ENCODE assay signal across 15 cellular contexts in the genomic region with DNA sequence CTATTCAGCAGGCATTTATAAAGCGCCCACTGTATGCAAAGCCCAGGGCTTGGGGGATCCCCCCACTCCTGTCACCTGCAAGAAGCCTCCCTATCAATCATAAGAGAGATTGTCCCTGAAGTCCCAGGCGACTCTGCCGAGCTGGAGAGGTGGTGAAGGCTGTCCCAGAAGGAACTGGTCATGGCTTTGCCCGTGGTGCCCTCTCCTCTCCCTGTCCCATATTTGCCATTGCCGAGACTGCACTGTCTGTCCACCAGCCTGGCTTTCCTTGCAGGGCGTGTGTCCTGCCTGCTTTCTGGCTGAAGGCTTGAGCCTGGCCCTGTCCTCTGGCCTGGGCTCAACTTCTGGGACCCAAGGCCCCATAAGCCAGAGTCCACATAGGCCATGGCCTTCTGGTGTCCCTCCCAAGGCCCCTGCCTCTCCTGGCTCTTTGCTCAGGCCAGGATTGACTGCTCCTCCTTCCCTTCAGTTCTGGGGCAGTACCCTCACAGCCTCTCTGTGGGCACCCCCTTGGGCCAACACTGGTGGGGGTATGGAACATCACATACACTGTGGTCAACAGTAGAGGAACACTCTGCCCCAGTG. TPM values are rescaled to one million over a fixed set of nuclear protein-coding genes. Genes with fewer than 3 reads are reported as not detected.
DNase-seq lines count a peak whose midpoint lies in the region; ATAC-seq, FAIRE-seq and TF ChIP-seq lines count a peak whose summit lies in the region.
"Had no signal": no experiment of that assay in that cellular context is flagged by ENCODE, and none has a peak within 500 bp of the region (broad histone marks: within the 10 kb centered on the region; RNA-seq: fewer than 3 reads in every experiment).

No MANE protein-coding gene starts in this region.

- in situ Hi-C loops in HepG2 (cut with HindIII; ENCODE audit: extremely low pct_ligation_motif_present, low pct_unique_long_range_greater_than_20kb): loop anchor here (5.0 to 10.0 kb wide), 2 partner anchors 66 to 91 kb away; a partner anchor contains a TSS

- no peaks in the 10 kb centered on the region for H3K9me3 Mint-ChIP-seq in activated T-cell treated with anti-CD3 and anti-CD28 coated beads, Interleukin-2, amount 50 U/mL, for 4 hours
- H3K9me3 Mint-ChIP-seq in stimulated activated naive B cell treated with anti-CD40 and anti-IgM and Interleukin-4, amounts not matched to agents 10 μg/mL and 1 μg/mL and 100 μg/mL, for 72 hours: no peaks in the 10 kb centered on the region
- peaks cover 8% of the 10 kb centered on the region for H3K9me3 Mint-ChIP-seq in glutamatergic neuron (ENCODE audit: unreplicated experiment)

- no peak for TF ChIP-seq EP300 in HepG2 (IDR thresholded peaks at IDR 0.05; ENCODE audit: low read depth in 2 of 2, low read length in 2 of 2)
- TF ChIP-seq EP300 in HepG2 (CRISPR knock-in tag; IDR thresholded peaks at IDR 0.05; ENCODE audit: borderline replicate concordance): no peak

- no peak overlapping the region for H2AFZ ChIP-seq in OCI-LY3 (ENCODE audit: low read depth, low read length)
- no peak overlapping the region for H2AFZ ChIP-seq in HepG2 (ENCODE audit: low read length)

- no peak for FAIRE-seq in HepG2 (lab: Jason Lieb, UNC)
- FAIRE-seq: kidney, pancreas had no signal

- H3K36me3 Mint-ChIP-seq in activated T-cell treated with anti-CD3 and anti-CD28 coated beads, Interleukin-2, amount 50 U/mL, for 4 hours (ENCODE audit: insufficient read depth): no peaks in the 10 kb centered on the region
- no peaks in the 10 kb centered on the region for H3K36me3 Mint-ChIP-seq in stimulated activated naive B cell treated with anti-CD40 and anti-IgM and Interleukin-4, amounts not matched to agents 10 μg/mL and 1 μg/mL and 100 μg/mL, for 72 hours
- no peaks in the 10 kb centered on the region for H3K36me3 Mint-ChIP-seq in glutamatergic neuron (ENCODE audit: unreplicated experiment)

- H3K36me3 ChIP-seq in OCI-LY3 (replicated peaks; ENCODE audit: low read depth, low read length): no peaks in the 10 kb centered on the region
- no peaks in the 10 kb centered on the region for H3K36me3 ChIP-seq in HepG2 (replicated peaks in 1 of 2; ENCODE audit: control insufficient read depth in 1 of 2, insufficient read depth in 2 of 2, low read length in 2 of 2)
- H3K36me3 ChIP-seq: breast epithelium, pancreas, stomach had no signal

- H3K4me3 Mint-ChIP-seq in activated T-cell treated with anti-CD3 and anti-CD28 coated beads, Interleukin-2, amount 50 U/mL, for 4 hours: peak overlapping the region; percentile 78
- H3K4me3 Mint-ChIP-seq in stimulated activated naive B cell treated with anti-CD40 and anti-IgM and Interleukin-4, amounts not matched to agents 10 μg/mL and 1 μg/mL and 100 μg/mL, for 72 hours: peak overlapping the region; percentile 13 to 53
- no peak overlapping the region for H3K4me3 Mint-ChIP-seq in glutamatergic neuron (ENCODE audit: unreplicated experiment)

- TF ChIP-seq CTCF in OCI-LY3 (IDR thresholded peaks at IDR 0.05; ENCODE audit: low read depth, low read length) (no peak), HepG2 (CRISPR knock-in tag; IDR thresholded peaks at IDR 0.05) (no peak), GM20000 (IDR thresholded peaks at IDR 0.05; ENCODE audit: extremely low read depth, missing control alignments) (no peak), glutamatergic neuron (IDR thresholded peaks at IDR 0.05; ENCODE audit: partially characterized antibody, unreplicated experiment) (no peak)

- H3K27ac Mint-ChIP-seq in stimulated activated naive B cell treated with anti-CD40 and anti-IgM and Interleukin-4, amounts not matched to agents 10 μg/mL and 1 μg/mL and 100 μg/mL, for 72 hours: no peak overlapping the region
- no peak overlapping the region for H3K27ac Mint-ChIP-seq in glutamatergic neuron (ENCODE audit: unreplicated experiment)

- H3K4me2 ChIP-seq in OCI-LY3 (ENCODE audit: low read length) (peak overlapping the region; percentile 57), HepG2 (ENCODE audit: low read depth, low read length) (no peak overlapping the region; the same call in 1 of the 2 replicates)

- CTCF ChIA-PET in HepG2 (lab: Yijun Ruan, JAX; ENCODE audit: low intra/inter-chr PET ratio, low total read pairs): interaction anchor here (1.9 to 2.2 kb wide), 2 partner anchors 40 to 65 kb away, joined by 5 to 7 read pairs; no protein-coding TSS in a partner anchor

- H3K4me1 Mint-ChIP-seq in activated T-cell treated with anti-CD3 and anti-CD28 coated beads, Interleukin-2, amount 50 U/mL, for 4 hours (ENCODE audit: low read depth): peaks cover 23% of the 10 kb centered on the region
- peaks cover 26 to 37% of the 10 kb centered on the region in 2 donors for H3K4me1 Mint-ChIP-seq in stimulated activated naive B cell treated with anti-CD40 and anti-IgM and Interleukin-4, amounts not matched to agents 10 μg/mL and 1 μg/mL and 100 μg/mL, for 72 hours
- H3K4me1 Mint-ChIP-seq in glutamatergic neuron (ENCODE audit: low read depth, unreplicated experiment): no peaks in the 10 kb centered on the region

- no peaks in the 10 kb centered on the region for H3K79me2 ChIP-seq in OCI-LY3 (ENCODE audit: low read length)
- H3K79me2 ChIP-seq in HepG2 (ENCODE audit: insufficient read depth, low read length): no peaks in the 10 kb centered on the region

- intact Hi-C loops in HepG2 (cut with micrococcal nuclease; ENCODE audit: unreplicated experiment): loop anchor here (5.0 kb wide), 1 partner anchor 41 kb away; no protein-coding TSS in a partner anchor

- no peak for ATAC-seq in activated T-cell treated with anti-CD3 and anti-CD28 coated beads, Interleukin-2, amount 50 U/mL, for 4 hours
- ATAC-seq in HepG2: no peak
- ATAC-seq in stimulated activated naive B cell treated with anti-CD40 and anti-IgM and Interleukin-4, amounts not matched to agents 10 μg/mL and 1 μg/mL and 100 μg/mL, for 72 hours (replicated peaks): no peak

- H4K20me1 ChIP-seq in OCI-LY3 (ENCODE audit: insufficient read depth, low read length) (no peaks in the 10 kb centered on the region), HepG2 (ENCODE audit: insufficient read depth, low read length) (0 out of 2 replicates have a peak, but pooled peaks cover 3% of the 10 kb centered on the region)

- peaks cover 47% of the 10 kb centered on the region for H3K27me3 ChIP-seq in OCI-LY3 (ENCODE audit: low read depth, low read length)
- peaks cover 14 to 73% of the 10 kb centered on the region in 2 experiments for H3K27me3 ChIP-seq in HepG2 (ENCODE audit: control insufficient read depth in 1 of 2, insufficient read depth in 2 of 2, low read length in 2 of 2)
- H3K27me3 ChIP-seq: pancreas had no signal

- peaks cover 24% of the 10 kb centered on the region for H3K4me1 ChIP-seq in OCI-LY3 (ENCODE audit: low read length)
- H3K4me1 ChIP-seq in HepG2 (ENCODE audit: insufficient read depth, low read length): peaks cover 37% of the 10 kb centered on the region
- H3K4me1 ChIP-seq: breast epithelium had no signal

- H3K4me3 ChIP-seq in OCI-LY3 (ENCODE audit: low read length) (no peak overlapping the region), HepG2 (replicated peaks in 1 of 3; ENCODE audit: insufficient read depth in 1 of 3, low read depth in 2 of 3, low read length in 3 of 3) (no peak overlapping the region)

- TSS peak; percentile 35 for BruUV-seq in HepG2 (replicated peaks; lab: Mats Ljungman, UMichigan)

- no peaks in the 10 kb centered on the region for H3K9me3 ChIP-seq in OCI-LY3 (ENCODE audit: insufficient read depth, low read length)
- H3K9me3 ChIP-seq in HepG2 (ENCODE audit: low read length): no peaks in the 10 kb centered on the region
- H3K9me3 ChIP-seq: breast epithelium, pancreas, stomach had no signal

- no peak overlapping the region for H3K9ac ChIP-seq in OCI-LY3 (ENCODE audit: low read length)
- H3K9ac ChIP-seq in HepG2 (ENCODE audit: insufficient read depth, low read depth, low read length): no peak overlapping the region

- TF ChIP-seq RAD21 in HepG2 (CRISPR knock-in tag; IDR thresholded peaks at IDR 0.05): no peak

- WGBS in HepG2 (ENCODE audit: low lambda C conversion rate): 29% methylated on average over 5 of the region's 6 CpGs

- POLR2A ChIA-PET in HepG2 (lab: Yijun Ruan, JAX): interaction anchor here (1.0 to 1.5 kb wide), 3 partner anchors 9 to 101 kb away, joined by 3 to 5 read pairs (median 3); a partner anchor contains a TSS

- H3K27ac ChIP-seq in OCI-LY3 (ENCODE audit: low read length) (no peak overlapping the region), HepG2 (ENCODE audit: extremely low read length, insufficient read depth, low read length) (no peak overlapping the region)
- H3K27ac ChIP-seq: pancreas, skin epidermis, stomach had no signal

- no peak for DNase-seq in activated T-cell treated with anti-CD3 and anti-CD28 coated beads, Interleukin-2, amount 50 U/mL, for 4 hours
- DNase-seq in activated T-cell treated with anti-CD3 and anti-CD28 coated beads for 4 hours (no peak), HepG2 (ENCODE audit: low spot score) (no peak), NCI-H2196 treated with DMSO at 0.1 percent for 48 hours (lab: John Stamatoyannopoulos, UW; ENCODE audit: unreplicated experiment) (no peak), GM20000 (ENCODE audit: low spot score) (no peak), glutamatergic neuron (no peak)
- DNase-seq in stimulated activated naive B cell treated with anti-CD40 and anti-IgM and Interleukin-4, amounts not matched to agents 10 μg/mL and 1 μg/mL and 100 μg/mL, for 72 hours: no peak
- DNase-seq: activated gamma-delta T cell, DMS153, stomach had no signal

- no peak for TF ChIP-seq POLR2A in HepG2 (IDR thresholded peaks at IDR 0.05; ENCODE audit: insufficient read depth in 1 of 2, low read depth in 2 of 2, low read length in 2 of 2)

- peaks cover 29% of the 10 kb centered on the region for H3K27me3 Mint-ChIP-seq in activated T-cell treated with anti-CD3 and anti-CD28 coated beads, Interleukin-2, amount 50 U/mL, for 4 hours (ENCODE audit: low read depth)
- H3K27me3 Mint-ChIP-seq in stimulated activated naive B cell treated with anti-CD40 and anti-IgM and Interleukin-4, amounts not matched to agents 10 μg/mL and 1 μg/mL and 100 μg/mL, for 72 hours: peaks cover 77 to 79% of the 10 kb centered on the region in 2 donors
- peaks cover 27% of the 10 kb centered on the region for H3K27me3 Mint-ChIP-seq in glutamatergic neuron (ENCODE audit: unreplicated experiment)

RNA-seq across cellular contexts. Expression of a gene that starts 46.9 kb away (rescaled TPM):
- total RNA-seq in activated T-cell treated with anti-CD3 and anti-CD28 coated beads, Interleukin-2, amount 50 U/mL, for 4 hours: 1 to 10 TPM in 1 of 3 donors, under 1 TPM in 2; 0.95 to 3.8 (median 0.98) TPM
- total RNA-seq in HepG2 (2016; rRNA removed; fragmentation: Illumina TruSeq; extraction: Trizol): not detected in 2 replicates
- not detected in 2 replicates for total RNA-seq in HepG2 (2016; cell fraction: cytosol; rRNA removed; fragmentation: Illumina TruSeq; extraction: Trizol; ENCODE audit: low read depth)
- not detected in 2 replicates for total RNA-seq in HepG2 (2016; cell fraction: insoluble cytoplasmic fraction; rRNA removed; fragmentation: Illumina TruSeq; extraction: Trizol)
- not detected in 2 replicates for total RNA-seq in HepG2 (2016; cell fraction: membrane; rRNA removed; fragmentation: Illumina TruSeq; extraction: Trizol)
- not detected in 2 replicates for total RNA-seq in HepG2 (2016; cell fraction: nucleus; rRNA removed; fragmentation: Illumina TruSeq; extraction: Trizol)
- 0.07 TPM in 1 of 2 replicates, not detected in the other for polyA plus RNA-seq in HepG2 (2011; rRNA removed)
- 0.04 TPM in 1 of 2 replicates, not detected in the other for polyA plus RNA-seq in HepG2 (2011; cell fraction: cytosol; rRNA removed)
- 0.14 and 0.34 TPM in 2 replicates for polyA plus RNA-seq in HepG2 (2011; cell fraction: nucleus; rRNA removed)
- not detected in 2 replicates for polyA plus RNA-seq in HepG2 (2012)
- not detected in 2 replicates for polyA plus RNA-seq in HepG2 (2016; cell fraction: cytosol; fragmentation: Illumina TruSeq; extraction: Trizol; ENCODE audit: low read depth)
- polyA plus RNA-seq in HepG2 (2016; cell fraction: insoluble cytoplasmic fraction; fragmentation: Illumina TruSeq; extraction: Trizol; ENCODE audit: low read depth): not detected in 2 replicates
- not detected in 2 replicates for polyA plus RNA-seq in HepG2 (2016; cell fraction: membrane; fragmentation: Illumina TruSeq; extraction: Trizol; ENCODE audit: low read depth)
- not detected in 2 replicates for polyA plus RNA-seq in HepG2 (2016; cell fraction: nucleus; fragmentation: Illumina TruSeq; extraction: Trizol; ENCODE audit: insufficient read depth, low read depth)
- polyA minus RNA-seq in HepG2 (2011; rRNA and poly(A)+ RNA removed; ENCODE audit: low replicate concordance): not detected in 2 replicates
- not detected in 2 replicates for polyA minus RNA-seq in HepG2 (2011; cell fraction: cytosol; rRNA and poly(A)+ RNA removed)
- not detected in 2 replicates for polyA minus RNA-seq in HepG2 (2011; cell fraction: nucleus; rRNA and poly(A)+ RNA removed)
- total RNA-seq in glutamatergic neuron (ENCODE audit: unreplicated experiment): 28.1 TPM
